8 cellular contexts compared by ENCODE assay signal in the genomic region with DNA sequence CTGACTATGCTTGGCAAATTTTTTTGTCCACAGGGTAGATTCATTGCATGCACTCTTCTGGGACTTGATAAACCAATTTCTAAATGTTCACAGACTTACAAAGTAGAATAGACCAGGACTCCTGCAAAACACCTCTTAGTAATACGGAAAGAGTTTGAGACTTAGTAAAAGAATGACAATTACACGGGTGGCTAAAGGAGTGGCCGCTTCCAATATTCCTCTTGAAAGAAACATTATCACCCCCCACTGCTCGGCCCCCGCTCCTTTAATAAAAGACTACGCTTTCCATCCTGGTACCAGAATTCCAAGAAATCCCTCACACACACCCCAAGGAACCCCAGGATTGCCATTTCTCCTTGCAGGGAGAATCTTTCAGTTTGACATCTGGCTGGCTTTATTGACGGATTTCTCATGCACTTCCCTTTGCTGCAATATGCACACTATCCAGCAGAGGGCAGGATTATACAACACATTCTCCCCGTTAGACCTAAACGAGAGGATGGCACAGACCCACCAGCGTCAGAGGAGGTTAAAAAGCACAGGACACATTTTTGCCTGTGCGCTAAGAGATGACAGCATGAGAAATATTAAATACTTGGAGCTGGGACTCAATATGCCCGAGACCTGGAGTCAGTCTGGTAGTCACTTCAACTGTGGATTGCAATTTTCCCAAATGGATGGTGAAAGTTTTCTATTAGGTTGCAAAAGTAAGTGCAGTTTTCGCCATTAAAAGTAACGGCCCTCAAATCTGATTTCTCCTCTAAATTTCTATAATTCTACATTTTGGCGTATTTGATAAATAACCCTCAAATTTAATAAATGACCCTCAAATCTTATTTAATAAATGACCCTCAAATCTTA. TPM values are rescaled to one million over a fixed set of nuclear protein-coding genes. Genes with fewer than 3 reads are reported as not detected.
A peak's percentile ranks its signal among the peaks of the same experiment; 100 is the strongest.
DNase-seq lines count a peak whose midpoint lies in the region; ATAC-seq, FAIRE-seq and TF ChIP-seq lines count a peak whose summit lies in the region.

No MANE protein-coding gene starts in this region.

- H3K4me3 ChIP-seq in HAP-1: no peak overlapping the region

- DNase-seq in DMS 273 treated with DMSO at 0.1 percent for 48 hours (lab: John Stamatoyannopoulos, UW): peak; percentile 24
- DNase-seq in HAP-1 (ENCODE audit: low spot score in 2 of 2): peak; percentile 36 to 77
- DNase-seq in NCI-H2029 treated with DMSO at 0.1 percent for 48 hours (lab: John Stamatoyannopoulos, UW): peak; percentile 28
- DNase-seq in iPS-NIHi11 (ENCODE audit: low spot score): peak; percentile 83
- DNase-seq in stimulated activated CD4-positive, alpha-beta T cell treated with anti-CD3 and anti-CD28 coated beads, Interleukin-12 subunit alpha, Interleukin-12 subunit beta, amount 100 ng/mL, for 24 hours (ENCODE audit: low read depth in 2 of 2): peak; percentile 4 to 37

- no peaks in the 10 kb centered on the region for H3K4me1 ChIP-seq in HAP-1

- no peak overlapping the region for H3K27ac Mint-ChIP-seq in brain

- H3K36me3 ChIP-seq in HAP-1 (replicated peaks): no peaks in the 10 kb centered on the region

- no peak for ATAC-seq in HG02840 (IDR thresholded peaks at IDR 0.05; ENCODE audit: low FRiP score, unreplicated experiment)

- in situ Hi-C loops in HAP-1 (cut with MboI; ENCODE audit: low sequenced_read_pairs): loop anchor here (5.0 kb wide), 1 partner anchor 297 kb away; no protein-coding TSS in a partner anchor

- TF ChIP-seq CTCF in brain (conservative IDR thresholded peaks at IDR 0.05): peak; percentile 96 to 97

- no peak overlapping the region for H3K4me3 Mint-ChIP-seq in brain

- FAIRE-seq in TTC549 (lab: Jason Lieb, UNC): peak; percentile 29

- peaks cover 4% of the 10 kb centered on the region for H3K4me1 Mint-ChIP-seq in brain

- H3K36me3 Mint-ChIP-seq in brain: no peaks in the 10 kb centered on the region

- H3K27me3 Mint-ChIP-seq in brain: peaks cover 3% of the 10 kb centered on the region

- H3K27me3 ChIP-seq in HAP-1 (ENCODE audit: low read depth): 0 out of 2 replicates have a peak, but pooled peaks cover 7% of the 10 kb centered on the region

- H3K9me3 ChIP-seq in HAP-1: no peaks in the 10 kb centered on the region

- H3K9me3 Mint-ChIP-seq in brain: no peaks in the 10 kb centered on the region

RNA-seq across cellular contexts. Expression of gene NUDT7, which starts 46.6 kb away (rescaled TPM):
- 11.3 TPM for polyA plus RNA-seq in brain (ENCODE audit: insufficient read depth, low read depth, low replicate concordance)

Comparison
In these comparisons a context has a peak if more than half of its experiments do, and no peak if none do; other contexts are left out.
1. DNase-seq: peak in every context shown above with its lines; median percentile 83 in iPS-NIHi11; 56 in HAP-1; 28 in NCI-H2029 treated with DMSO at 0.1 percent for 48 hours; 24 in DMS 273 treated with DMSO at 0.1 percent for 48 hours; 20 in stimulated activated CD4-positive, alpha-beta T cell treated with anti-CD3 and anti-CD28 coated beads, Interleukin-12 subunit alpha, Interleukin-12 subunit beta, amount 100 ng/mL, for 24 hours.